11 cellular contexts compared by ENCODE assay signal in the genomic region with DNA sequence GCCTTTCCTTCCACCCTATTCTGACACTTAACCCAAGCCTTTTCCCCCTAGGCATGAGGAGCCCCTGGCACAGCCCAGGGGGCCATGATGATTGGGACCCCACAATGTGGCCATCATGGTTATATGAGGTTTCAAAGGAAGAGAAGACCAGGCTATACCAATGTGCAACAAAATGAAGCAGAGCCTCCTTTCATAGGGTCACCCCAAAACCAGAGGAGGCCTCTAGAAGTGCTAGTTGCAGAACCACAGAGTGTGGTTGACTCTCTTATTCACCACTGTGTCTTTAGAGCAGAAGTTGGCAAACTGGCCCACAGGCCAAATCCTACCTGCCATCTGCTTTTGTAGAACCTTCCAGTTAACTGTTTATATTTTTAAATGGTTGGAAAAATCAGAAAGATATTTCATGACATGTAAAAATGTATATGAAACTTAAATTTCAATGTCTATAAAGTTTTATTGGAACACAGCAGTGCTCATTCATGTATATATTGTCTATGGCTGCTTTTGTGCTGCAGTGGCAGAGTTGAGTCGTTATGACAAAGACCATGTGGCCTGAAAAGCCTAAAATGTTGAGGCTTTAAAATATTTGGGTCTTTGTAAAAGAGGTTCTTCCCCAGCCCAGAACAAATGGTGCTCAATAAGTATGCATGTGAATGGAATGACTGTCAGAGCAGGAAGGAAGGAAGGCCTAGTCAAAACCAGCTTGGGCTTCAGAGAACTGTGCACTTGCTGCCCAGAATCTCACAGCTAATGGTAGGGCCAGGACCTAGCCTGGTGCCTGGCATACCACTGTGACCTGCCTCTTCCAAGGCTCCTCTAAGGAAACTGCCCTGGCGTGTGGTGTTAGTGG. TPM values are rescaled to one million over a fixed set of nuclear protein-coding genes. Genes with fewer than 3 reads are reported as not detected.
DNase-seq lines count a peak whose midpoint lies in the region; ATAC-seq and TF ChIP-seq lines count a peak whose summit lies in the region.
"Had no signal": no experiment of that assay in that cellular context is flagged by ENCODE, and none has a peak within 500 bp of the region (broad histone marks: within the 10 kb centered on the region; RNA-seq: fewer than 3 reads in every experiment).

No MANE protein-coding gene starts in this region.

- H3K9me3 ChIP-seq in left lung = no peaks in the 10 kb centered on the region

- peak overlapping the region; percentile 86 for H3K27ac Mint-ChIP-seq in activated naive CD4-positive, alpha-beta T cell treated with anti-CD3 and anti-CD28 coated beads, Interleukin-2, amount 50 U/mL, for 24 hours
- peak overlapping the region; percentile 94 for H3K27ac Mint-ChIP-seq in activated T-helper 17 cell treated with anti-CD3 and anti-CD28 coated beads, Interleukin-2, amount 50 U/mL, for 72 hours
- peak overlapping the region; percentile 81 for H3K27ac Mint-ChIP-seq in type B pancreatic cell

- peaks cover 0 to 27% of the 10 kb centered on the region in 2 donors for H3K36me3 ChIP-seq in left lung

- peaks cover 31% of the 10 kb centered on the region for H3K36me3 Mint-ChIP-seq in activated naive CD4-positive, alpha-beta T cell treated with anti-CD3 and anti-CD28 coated beads, Interleukin-2, amount 50 U/mL, for 24 hours
- H3K36me3 Mint-ChIP-seq in activated T-helper 17 cell treated with anti-CD3 and anti-CD28 coated beads, Interleukin-2, amount 50 U/mL, for 72 hours (ENCODE audit: low read depth) = peaks cover 92% of the 10 kb centered on the region
- peaks cover 15% of the 10 kb centered on the region for H3K36me3 Mint-ChIP-seq in type B pancreatic cell

- ATAC-seq in activated T-helper 17 cell treated with anti-CD3 and anti-CD28 coated beads, Interleukin-2, amount 50 U/mL, for 72 hours (replicated peaks) = peak; percentile 65
- ATAC-seq in left lung (no peak), HG03469 (IDR thresholded peaks at IDR 0.05; ENCODE audit: unreplicated experiment) (no peak), HG03457 (IDR thresholded peaks at IDR 0.05; ENCODE audit: unreplicated experiment) (no peak), HG03439 (IDR thresholded peaks at IDR 0.05; ENCODE audit: unreplicated experiment) (no peak)

- no peak for DNase-seq in activated naive CD4-positive, alpha-beta T cell treated with Interleukin-2 at 50 U/mL for 16 hours
- DNase-seq in left lung (no peak), type B pancreatic cell (ENCODE audit: extremely low spot score, unreplicated experiment) (no peak)
- DNase-seq: activated CD4-positive, CD25-positive, alpha-beta regulatory T cell treated with anti-CD3 and anti-CD28 coated beads, Interleukin-2, amount 50 U/mL, for 72 hours; NCI-H2171 treated with DMSO at 0.1 percent for 48 hours; posterior cingulate gyrus had no signal

- intact Hi-C loops in left lung (cut with DNase I) = no loop called here

- no peaks in the 10 kb centered on the region for H3K27me3 Mint-ChIP-seq in activated naive CD4-positive, alpha-beta T cell treated with anti-CD3 and anti-CD28 coated beads, Interleukin-2, amount 50 U/mL, for 24 hours
- H3K27me3 Mint-ChIP-seq in activated T-helper 17 cell treated with anti-CD3 and anti-CD28 coated beads, Interleukin-2, amount 50 U/mL, for 72 hours = no peaks in the 10 kb centered on the region
- no peaks in the 10 kb centered on the region for H3K27me3 Mint-ChIP-seq in type B pancreatic cell

- no peaks in the 10 kb centered on the region for H3K9me3 Mint-ChIP-seq in activated naive CD4-positive, alpha-beta T cell treated with anti-CD3 and anti-CD28 coated beads, Interleukin-2, amount 50 U/mL, for 24 hours
- no peaks in the 10 kb centered on the region for H3K9me3 Mint-ChIP-seq in activated T-helper 17 cell treated with anti-CD3 and anti-CD28 coated beads, Interleukin-2, amount 50 U/mL, for 72 hours
- no peaks in the 10 kb centered on the region for H3K9me3 Mint-ChIP-seq in type B pancreatic cell

- peaks cover 50 to 98% of the 10 kb centered on the region in 2 donors for H3K4me1 ChIP-seq in left lung

- no peaks in the 10 kb centered on the region for H3K27me3 ChIP-seq in left lung

- H3K27ac ChIP-seq in left lung = peak overlapping the region; percentile 5 to 31

- peaks cover 98% of the 10 kb centered on the region for H3K4me1 Mint-ChIP-seq in activated naive CD4-positive, alpha-beta T cell treated with anti-CD3 and anti-CD28 coated beads, Interleukin-2, amount 50 U/mL, for 24 hours
- H3K4me1 Mint-ChIP-seq in activated T-helper 17 cell treated with anti-CD3 and anti-CD28 coated beads, Interleukin-2, amount 50 U/mL, for 72 hours = peaks cover 67% of the 10 kb centered on the region
- peaks cover 45% of the 10 kb centered on the region for H3K4me1 Mint-ChIP-seq in type B pancreatic cell (ENCODE audit: unreplicated experiment)

- H3K4me3 Mint-ChIP-seq in activated naive CD4-positive, alpha-beta T cell treated with anti-CD3 and anti-CD28 coated beads, Interleukin-2, amount 50 U/mL, for 24 hours = peak overlapping the region; percentile 5
- peak overlapping the region; percentile 77 for H3K4me3 Mint-ChIP-seq in activated T-helper 17 cell treated with anti-CD3 and anti-CD28 coated beads, Interleukin-2, amount 50 U/mL, for 72 hours
- peak overlapping the region; percentile 83 for H3K4me3 Mint-ChIP-seq in type B pancreatic cell

- TF ChIP-seq CTCF in left lung (IDR thresholded peaks at IDR 0.05) (no peak), type B pancreatic cell (conservative IDR thresholded peaks at IDR 0.05) (no peak)

- no peak overlapping the region for H3K4me3 ChIP-seq in left lung

RNA-seq across cellular contexts. Expression of a gene that starts 49.2 kb away (rescaled TPM):
- 10 to 100 TPM; 76.9 to 96.4 TPM for total RNA-seq in activated T-helper 17 cell treated with anti-CD3 and anti-CD28 coated beads, Interleukin-2, amount 50 U/mL, for 72 hours
- total RNA-seq in left lung = 10 to 100 TPM; 63.8 to 77.4 TPM
- 31.7 and 78.9 TPM in 2 replicates for total RNA-seq in type B pancreatic cell (ENCODE audit: low replicate concordance)

Comparison
In these comparisons a context has a peak if more than half of its experiments do, and no peak if none do; other contexts are left out.
1. H3K4me3 Mint-ChIP-seq: peak in every context shown above with its lines; median percentile 83 in type B pancreatic cell; 77 in activated T-helper 17 cell treated with anti-CD3 and anti-CD28 coated beads, Interleukin-2, amount 50 U/mL, for 72 hours; 5 in activated naive CD4-positive, alpha-beta T cell treated with anti-CD3 and anti-CD28 coated beads, Interleukin-2, amount 50 U/mL, for 24 hours.